Comparison of ENCODE assay signal across 8 cellular contexts in genomic region chr20:44217342-44218092, GRCh38. TPM values are rescaled to one million over a fixed set of nuclear protein-coding genes. Genes with fewer than 3 reads are reported as not detected.
DNase-seq lines count a peak whose midpoint lies in the region; ATAC-seq lines count a peak whose summit lies in the region.

No MANE protein-coding gene starts in this region.

- no peaks in the 10 kb centered on the region for H3K9me3 ChIP-seq in adipocyte (ENCODE audit: control insufficient read depth, low read length)

- ATAC-seq in left ventricle myocardium superior (peak; percentile 82), sciatic nerve (peak; percentile 61), GM18870 (IDR thresholded peaks at IDR 0.05; ENCODE audit: unreplicated experiment) (no peak)

- intact Hi-C loops in left ventricle myocardium superior (cut with micrococcal nuclease): loop anchor here (2.0 to 10.0 kb wide), 3 partner anchors 93 to 247 kb away; partner anchors contain the start of gene FITM2
- intact Hi-C loops in sciatic nerve (cut with DNase I): loop anchor here (5.0 to 10.0 kb wide), 2 partner anchors 97 to 395 kb away; partner anchors contain the start of gene FITM2

- H3K27me3 ChIP-seq in adipocyte (replicated peaks; ENCODE audit: control insufficient read depth, insufficient read depth, low read length): no peaks in the 10 kb centered on the region

- H3K4me1 ChIP-seq in adipocyte (ENCODE audit: control insufficient read depth, insufficient read depth, low read length): peaks cover 17% of the 10 kb centered on the region

- peak overlapping the region; percentile 5 for H3K9ac ChIP-seq in adipocyte (ENCODE audit: low read length)

- H3K36me3 ChIP-seq in adipocyte (ENCODE audit: control insufficient read depth, insufficient read depth, low read length, severe bottlenecking): no peaks in the 10 kb centered on the region

- DNase-seq in ELR (ENCODE audit: low read depth) (peak; percentile 85), NAMALWA (ENCODE audit: low spot score) (peak; percentile 72), T follicular helper cell (ENCODE audit: low read depth) (peak; percentile 62), adipocyte (ENCODE audit: low read depth) (peak; percentile 74), left ventricle myocardium superior (peak; percentile 72), sciatic nerve (ENCODE audit: low spot score) (peak; percentile 75), 8988T (no peak)

- H3K4me3 ChIP-seq in adipocyte (ENCODE audit: low read length): no peak overlapping the region

RNA-seq across cellular contexts. Expression of gene OSER1, which starts 6.9 kb away (rescaled TPM):
- total RNA-seq in left ventricle myocardium superior (35.2 TPM), sciatic nerve (34.1 TPM)

RNA-seq across cellular contexts. Expression of gene GDAP1L1, which starts 29.6 kb away (rescaled TPM):
- total RNA-seq in left ventricle myocardium superior: 0.42 TPM
- not detected for total RNA-seq in sciatic nerve

RNA-seq across cellular contexts. Expression of gene JPH2, which starts 30.5 kb away (rescaled TPM):
- total RNA-seq in left ventricle myocardium superior: 182 TPM
- 1.5 TPM for total RNA-seq in sciatic nerve

Comparison
In these comparisons a context has a peak if more than half of its experiments do, and no peak if none do; other contexts are left out.
1. RNA of gene JPH2, which starts 30.5 kb away (total RNA-seq): 182 TPM in left ventricle myocardium superior (single experiment); 1.5 TPM in sciatic nerve (single experiment); every median in the first group is over 10 times any median in the second.